12 cellular contexts compared by ENCODE assay signal in genomic region chr6:53236241-53236640, GRCh38.
DNase-seq lines count a peak whose midpoint lies in the region; ATAC-seq and TF ChIP-seq lines count a peak whose summit lies in the region.
"Had no signal": no experiment of that assay in that cellular context is flagged by ENCODE, and none has a peak within 500 bp of the region (broad histone marks: within the 10 kb centered on the region; RNA-seq: fewer than 3 reads in every experiment).

No MANE protein-coding gene starts in this region.

- no peaks in the 10 kb centered on the region for H4K20me1 ChIP-seq in KMS-11 (ENCODE audit: insufficient read depth)

- TF ChIP-seq POLR2A in spleen (IDR thresholded peaks at IDR 0.05) = no peak

- H2AFZ ChIP-seq in KMS-11 (ENCODE audit: low read depth) = 0 out of 2 replicates have a peak overlapping the region, but pooled peaks have one; percentile 15

- H3K36me3 ChIP-seq in KMS-11 (ENCODE audit: insufficient read depth) (no peaks in the 10 kb centered on the region), spleen (no peaks in the 10 kb centered on the region)

- H3K27ac ChIP-seq in KMS-11 = no peak overlapping the region
- peak overlapping the region; percentile 40 to 80 (median 64) for H3K27ac ChIP-seq in spleen

- no peaks in the 10 kb centered on the region for H3K9me3 Mint-ChIP-seq in activated T-cell treated with anti-CD3 and anti-CD28 coated beads, Interleukin-2, amount 50 U/mL, for 4 hours

- peaks cover 47% of the 10 kb centered on the region for H3K4me1 Mint-ChIP-seq in activated T-cell treated with anti-CD3 and anti-CD28 coated beads, Interleukin-2, amount 50 U/mL, for 4 hours (ENCODE audit: low read depth)
- H3K4me1 Mint-ChIP-seq: immature natural killer cell had no signal

- H3K79me2 ChIP-seq in KMS-11 (ENCODE audit: insufficient read depth, low read depth) = no peaks in the 10 kb centered on the region

- peak overlapping the region; percentile 67 for H3K4me3 Mint-ChIP-seq in activated T-cell treated with anti-CD3 and anti-CD28 coated beads, Interleukin-2, amount 50 U/mL, for 4 hours

- WGBS in spleen, 5 donors = 42 to 56% (median 51%) methylated on average over 3 of the region's 3 CpGs

- peaks cover 0 to 6% (median 0%) of the 10 kb centered on the region in 8 donors for H3K9me3 ChIP-seq in spleen
- H3K9me3 ChIP-seq: testis had no signal

- H3K4me2 ChIP-seq in KMS-11 = peak overlapping the region; percentile 40

- H3K27me3 ChIP-seq in KMS-11 (ENCODE audit: insufficient read depth, low read depth) (no peaks in the 10 kb centered on the region), spleen (replicated peaks in 1 of 7) (no peaks in the 10 kb centered on the region)
- H3K27me3 ChIP-seq: testis had no signal

- intact Hi-C loops in spleen (cut with DNase I; ENCODE audit: low total_unique reads) = no loop called here

- H3K4me1 ChIP-seq in KMS-11 (ENCODE audit: low read depth, poor library complexity, severe bottlenecking) = peaks cover 15% of the 10 kb centered on the region
- peaks cover 7 to 75% (median 41%) of the 10 kb centered on the region in 6 donors for H3K4me1 ChIP-seq in spleen
- H3K4me1 ChIP-seq: testis had no signal

- H3K9ac ChIP-seq in KMS-11 = no peak overlapping the region

- no peak for DNase-seq in activated T-cell treated with anti-CD3 and anti-CD28 coated beads, Interleukin-2, amount 50 U/mL, for 4 hours
- no peak for DNase-seq in activated T-cell treated with anti-CD3 and anti-CD28 coated beads, Interleukin-2, amount 50 U/mL, for 48 hours
- DNase-seq in spleen = no peak
- no peak for DNase-seq in glomerular visceral epithelial cell (ENCODE audit: extremely low spot score)
- DNase-seq: immature natural killer cell, NCI-H510A treated with DMSO at 0.1 percent for 48 hours, testis had no signal

- peak; percentile 35 to 46 for ATAC-seq in activated T-cell treated with anti-CD3 and anti-CD28 coated beads, Interleukin-2, amount 50 U/mL, for 4 hours
- ATAC-seq in GM21390 (IDR thresholded peaks at IDR 0.05; ENCODE audit: unreplicated experiment) (peak; percentile 47), GM21528 (IDR thresholded peaks at IDR 0.05; ENCODE audit: low FRiP score, unreplicated experiment) (no peak), HG03097 (IDR thresholded peaks at IDR 0.05; ENCODE audit: low FRiP score, unreplicated experiment) (no peak)
- ATAC-seq: SK-N-SH treated with all-trans-retinoic acid at 6 μM for 48 hours had no signal

- H3K27me3 Mint-ChIP-seq in activated T-cell treated with anti-CD3 and anti-CD28 coated beads, Interleukin-2, amount 50 U/mL, for 4 hours (ENCODE audit: low read depth) = no peaks in the 10 kb centered on the region

- H3K4me3 ChIP-seq in KMS-11 (IDR thresholded peaks at IDR 0.05; ENCODE audit: insufficient read depth, low read depth, low read length) (no peak overlapping the region), spleen (peak overlapping the region in 1 of 8 donors; percentile 18)
- H3K4me3 ChIP-seq: testis had no signal

- H3K36me3 Mint-ChIP-seq in activated T-cell treated with anti-CD3 and anti-CD28 coated beads, Interleukin-2, amount 50 U/mL, for 4 hours (ENCODE audit: insufficient read depth) = peaks cover 3% of the 10 kb centered on the region

- TF ChIP-seq CTCF in KMS-11 (conservative IDR thresholded peaks at IDR 0.05; ENCODE audit: low read depth, low read length) (no peak), spleen (IDR thresholded peaks at IDR 0.05 in 8 of 11, conservative IDR thresholded peaks at IDR 0.05 in 3 of 11) (no peak)

Comparison
In these comparisons a context has a peak if more than half of its experiments do, and no peak if none do; other contexts are left out.
1. ATAC-seq: peak in activated T-cell treated with anti-CD3 and anti-CD28 coated beads, Interleukin-2, amount 50 U/mL, for 4 hours (2 of 2) and GM21390 (single experiment); none in GM21528 (single experiment) and HG03097 (single experiment).